Comparison of ENCODE assay signal across 1 cellular context in genomic region chr4:3229328-3229727, GRCh38.
TF ChIP-seq lines count a peak whose summit lies in the region.

No MANE protein-coding gene starts in this region.

TF ChIP-seq in IMR-90, 13 proteins besides CTCF, POLR2A, EP300 and RAD21:
- TF ChIP-seq NFE2L2 (IDR thresholded peaks at IDR 0.05; ENCODE audit: low read depth, low read length) (no peak), BHLHE40 (IDR thresholded peaks at IDR 0.05; ENCODE audit: low read depth, low read length) (no peak), FOS (IDR thresholded peaks at IDR 0.05; ENCODE audit: low read depth, low read length) (no peak), MAZ (IDR thresholded peaks at IDR 0.05; ENCODE audit: borderline replicate concordance, low read depth, low read length) (no peak), USF2 (IDR thresholded peaks at IDR 0.05; ENCODE audit: low read depth, low read length) (no peak), MXI1 (IDR thresholded peaks at IDR 0.05; ENCODE audit: borderline replicate concordance, low read depth, low read length) (no peak), CHD1 (IDR thresholded peaks at IDR 0.05; ENCODE audit: low read depth, low read length) (no peak), RFX5 (IDR thresholded peaks at IDR 0.05; ENCODE audit: low read depth, low read length) (no peak), RCOR1 (IDR thresholded peaks at IDR 0.05; ENCODE audit: insufficient replicate concordance, low read length) (no peak)
